Comparison of ENCODE assay signal across 9 cellular contexts in the genomic region with DNA sequence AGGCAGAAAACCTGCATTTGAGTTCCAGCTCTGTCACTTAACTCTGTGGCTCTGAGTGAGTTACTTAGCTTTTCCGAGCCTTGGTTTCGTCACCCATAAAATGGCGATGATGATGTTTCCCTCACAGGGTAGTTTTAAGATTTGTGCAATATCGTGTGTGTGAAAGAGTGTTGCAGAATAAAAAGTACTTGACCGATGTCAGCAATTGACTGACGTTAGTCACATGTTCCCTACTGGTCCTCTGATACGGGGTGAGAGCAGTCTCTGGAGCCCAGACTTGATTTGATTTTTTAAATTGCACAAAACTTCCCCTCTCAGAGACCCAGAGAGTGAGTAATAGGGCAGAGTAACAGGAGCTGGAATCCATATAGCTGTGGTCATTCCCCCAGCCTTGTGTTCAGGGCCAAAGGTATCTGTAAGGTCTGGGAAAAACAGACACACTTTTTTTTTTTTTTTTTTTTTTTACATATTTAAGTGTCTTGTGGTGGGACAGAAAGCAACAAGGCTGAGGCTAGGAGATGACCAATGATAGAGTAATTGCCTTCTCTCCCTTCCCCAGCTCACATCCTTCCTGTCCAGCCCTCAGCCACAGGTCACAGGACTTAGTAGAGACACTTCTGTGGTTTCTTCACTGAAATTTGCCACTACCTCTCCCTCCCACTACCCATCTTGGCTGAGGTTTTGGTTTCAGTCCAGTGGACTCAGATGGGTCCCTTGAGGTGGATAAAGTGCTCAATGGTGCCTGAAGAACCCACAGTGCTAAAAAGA. TPM values are rescaled to one million over a fixed set of nuclear protein-coding genes. Genes with fewer than 3 reads are reported as not detected.
DNase-seq lines count a peak whose midpoint lies in the region; ATAC-seq and TF ChIP-seq lines count a peak whose summit lies in the region.
"Had no signal": no experiment of that assay in that cellular context is flagged by ENCODE, and none has a peak within 500 bp of the region (broad histone marks: within the 10 kb centered on the region; RNA-seq: fewer than 3 reads in every experiment).

No MANE protein-coding gene starts in this region.

- intact Hi-C loops in Right ventricle myocardium inferior (cut with DNase I) (no loop called here), cardiac septum (cut with DNase I) (no loop called here), heart left ventricle (cut with DNase I) (no loop called here), spleen (cut with DNase I; ENCODE audit: low total_unique reads) (no loop called here), posterior cingulate gyrus (cut with DNase I) (no loop called here)

- DNase-seq in Right ventricle myocardium inferior (ENCODE audit: missing footprints), result no peak
- no peak for DNase-seq in cardiac septum (ENCODE audit: low spot score)
- DNase-seq in SKM-1 (lab: John Stamatoyannopoulos, UW; ENCODE audit: unreplicated experiment), result peak; percentile 97
- no peak for DNase-seq in heart left ventricle
- peak; percentile 9 for DNase-seq in spleen
- no peak for DNase-seq in posterior cingulate gyrus
- no peak for DNase-seq in NCI-H69 (lab: John Stamatoyannopoulos, UW)

- H3K27me3 ChIP-seq in heart left ventricle, result no peaks in the 10 kb centered on the region
- H3K27me3 ChIP-seq in spleen (replicated peaks in 1 of 7), result peaks cover 0 to 11% (median 0%) of the 10 kb centered on the region in 7 donors

- H3K36me3 ChIP-seq in heart left ventricle (peaks cover 2 to 49% (median 29%) of the 10 kb centered on the region in 9 donors), spleen (peaks cover 1 to 57% (median 30%) of the 10 kb centered on the region in 6 donors)

- H3K27ac ChIP-seq in heart left ventricle (peak overlapping the region in 10 of 12 donors; percentile 49 to 96 (median 64)), spleen (peak overlapping the region; percentile 36 to 95 (median 90))

- H3K4me1 ChIP-seq in heart left ventricle, result peaks cover 0 to 27% (median 0%) of the 10 kb centered on the region in 12 donors
- peaks cover 0 to 65% (median 24%) of the 10 kb centered on the region in 6 donors for H3K4me1 ChIP-seq in spleen

- no peaks in the 10 kb centered on the region for H3K9me3 ChIP-seq in heart left ventricle
- no peaks in the 10 kb centered on the region for H3K9me3 ChIP-seq in spleen

- no peak for TF ChIP-seq CTCF in heart left ventricle (IDR thresholded peaks at IDR 0.05)
- no peak for TF ChIP-seq CTCF in spleen (IDR thresholded peaks at IDR 0.05 in 8 of 11, conservative IDR thresholded peaks at IDR 0.05 in 3 of 11)

- WGBS in heart left ventricle, 4 donors, result 38 to 45% (median 39%) methylated on average over 7 of the region's 7 CpGs
- 23 to 60% (median 34%) methylated on average over 7 of the region's 7 CpGs for WGBS in spleen, 5 donors

- TF ChIP-seq POLR2A in heart left ventricle (IDR thresholded peaks at IDR 0.05) (peak in 1 of 2 donors; percentile 28), spleen (IDR thresholded peaks at IDR 0.05) (no peak)

- ATAC-seq in Right ventricle myocardium inferior (peak; percentile 44), HG03064 (IDR thresholded peaks at IDR 0.05; ENCODE audit: low read depth, unreplicated experiment) (peak; percentile 83), heart left ventricle (peak; percentile 38 to 73 (median 52))

- H3K4me3 ChIP-seq in heart left ventricle, result peak overlapping the region in 9 of 12 donors; percentile 22 to 63 (median 34)
- peak overlapping the region in 7 of 8 donors; percentile 15 to 68 (median 39) for H3K4me3 ChIP-seq in spleen

RNA-seq across cellular contexts. Expression of gene FCER1G, which starts 2.0 kb away (rescaled TPM):
- 38.3 TPM for total RNA-seq in Right ventricle myocardium inferior
- 11.4 TPM for total RNA-seq in cardiac septum
- 100 to 1,000 TPM in 1 of 9 donors, 10 to 100 TPM in 5, 1 to 10 TPM in 3; 2.9 to 157 (median 17.1) TPM for total RNA-seq in heart left ventricle
- 10 to 100 TPM; 14.6 to 40.0 TPM for polyA plus RNA-seq in heart left ventricle
- total RNA-seq in spleen, result 100 to 1,000 TPM; 167 to 402 (median 268) TPM
- polyA plus RNA-seq in spleen, result 100 to 1,000 TPM; 148 to 236 (median 202) TPM

RNA-seq across cellular contexts. Expression of gene APOA2, which starts 6.3 kb away (rescaled TPM):
- not detected for total RNA-seq in Right ventricle myocardium inferior
- not detected for total RNA-seq in cardiac septum
- not detected for total RNA-seq in heart left ventricle
- polyA plus RNA-seq in heart left ventricle, result not detected
- total RNA-seq in spleen, result not detected
- under 1 TPM in 1 of 3 donors, not detected in 2; 0.29 TPM for polyA plus RNA-seq in spleen
- total RNA-seq: dermis microvascular lymphatic vessel endothelial cell had no signal

RNA-seq across cellular contexts. Expression of gene TOMM40L, which starts 8.7 kb away (rescaled TPM):
- 39.1 TPM for total RNA-seq in Right ventricle myocardium inferior
- 34.1 TPM for total RNA-seq in cardiac septum
- total RNA-seq in heart left ventricle, result 10 to 100 TPM; 24.1 to 37.1 (median 31.1) TPM
- 10 to 100 TPM; 28.8 to 29.1 TPM for polyA plus RNA-seq in heart left ventricle
- total RNA-seq in spleen, result 10 to 100 TPM in 5 of 7 donors, 1 to 10 TPM in 2; 8.3 to 15.3 (median 10.7) TPM
- 1 to 10 TPM; 6.2 to 8.9 (median 6.5) TPM for polyA plus RNA-seq in spleen

RNA-seq across cellular contexts. Expression of gene NDUFS2, which starts 15.0 kb away (rescaled TPM):
- total RNA-seq in Right ventricle myocardium inferior (334 TPM), cardiac septum (253 TPM), heart left ventricle (100 to 1,000 TPM; 214 to 460 (median 297) TPM), spleen (100 to 1,000 TPM in 1 of 7 donors, 10 to 100 TPM in 6; 76.5 to 110 (median 88.0) TPM)
- polyA plus RNA-seq in heart left ventricle (100 to 1,000 TPM; 157 to 189 TPM), spleen (10 to 100 TPM; 27.0 to 44.7 (median 34.1) TPM)

RNA-seq across cellular contexts. Expression of gene ADAMTS4, which starts 18.3 kb away (rescaled TPM):
- total RNA-seq in Right ventricle myocardium inferior (13.0 TPM), cardiac septum (24.0 TPM), heart left ventricle (10 to 100 TPM in 3 of 9 donors, 1 to 10 TPM in 6; 1.6 to 65.2 (median 8.4) TPM), spleen (10 to 100 TPM in 4 of 7 donors, 1 to 10 TPM in 3; 1.1 to 37.8 (median 11.0) TPM)
- polyA plus RNA-seq in heart left ventricle (1 to 10 TPM; 5.7 to 6.1 TPM), spleen (1 to 10 TPM in 1 of 3 donors, under 1 TPM in 2; 0.26 to 1.2 (median 0.91) TPM)

Comparison
In these comparisons a context has a peak if more than half of its experiments do, and no peak if none do; other contexts are left out.
1. DNase-seq: peak in SKM-1 (single experiment) and spleen (single experiment); none in Right ventricle myocardium inferior (single experiment), cardiac septum (single experiment), heart left ventricle (0 of 5), posterior cingulate gyrus (0 of 10) and NCI-H69 (single experiment).
2. Peak in every context shown above with its lines, with median percentiles within 50 percentile points of each other: ATAC-seq.